ENCODE assay signal across 16 cellular contexts in the genomic region with DNA sequence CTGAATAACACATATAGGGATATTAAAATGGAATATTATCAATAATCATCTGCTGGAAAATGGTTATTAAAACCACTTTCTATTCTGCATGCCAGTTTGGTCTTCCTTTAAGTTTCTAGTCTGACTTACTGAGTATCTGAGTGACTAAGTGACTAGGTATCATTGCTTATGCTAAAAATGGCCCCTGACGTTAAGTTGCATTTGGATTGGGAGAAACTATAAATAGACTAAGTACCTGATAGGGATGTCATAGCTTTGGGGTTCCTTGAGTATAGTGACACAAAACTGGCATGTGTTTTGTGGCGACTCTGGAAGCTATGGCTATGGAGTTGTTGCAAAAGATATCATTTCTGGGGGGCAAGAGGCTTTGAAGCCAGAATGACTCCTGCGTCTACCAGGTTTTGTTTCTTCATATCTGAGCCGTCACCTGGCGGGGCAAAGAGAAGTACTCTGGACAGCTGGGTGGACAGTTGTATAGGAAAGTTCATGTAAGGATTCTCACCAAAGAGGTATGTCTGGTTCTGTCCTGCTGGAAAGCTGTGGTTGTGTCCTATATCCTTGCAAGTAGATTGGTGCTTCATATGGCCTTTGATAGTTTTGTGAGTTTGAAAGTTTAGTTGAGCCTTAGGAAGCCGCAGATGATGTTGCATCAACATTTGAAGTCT.
"Had no signal": no experiment of that assay in that cellular context is flagged by ENCODE, and none has a peak within 500 bp of the region (broad histone marks: within the 10 kb centered on the region; RNA-seq: fewer than 3 reads in every experiment).

No MANE protein-coding gene starts in this region.

- DNase-seq: activated CD4-positive, alpha-beta memory T cell treated with anti-CD3 and anti-CD28 coated beads for 36 hours; activated CD4-positive, alpha-beta T cell treated with anti-CD3 and anti-CD28 coated beads for 36 hours; foreskin melanocyte; immature natural killer cell; lower lobe of right lung; midbrain; nephron progenitor cell; occipital lobe; small intestine; stimulated activated CD4-positive, alpha-beta T cell treated with anti-CD3 and anti-CD28 coated beads, Interleukin-4, amount 100 ng/mL, for 24 hours; stomach; SW 1271 had no signal

- H3K4me3 Mint-ChIP-seq: activated CD4-positive, alpha-beta memory T cell treated with anti-CD3 and anti-CD28 coated beads for 36 hours; activated CD4-positive, alpha-beta T cell treated with anti-CD3 and anti-CD28 coated beads for 36 hours; activated naive CD8-positive, alpha-beta T cell; immature natural killer cell; nephron progenitor cell; stimulated activated effector memory CD8-positive, alpha-beta T cell treated with anti-CD3 and anti-CD28 coated beads, Interleukin-12 subunit alpha, Interleukin-12 subunit beta, amount 100 ng/mL, for 72 hours; type B pancreatic cell had no signal

- H3K9me3 ChIP-seq: lower lobe of right lung, stomach had no signal

- H3K27me3 ChIP-seq: stomach had no signal

- H3K27ac ChIP-seq: epithelial cell of prostate, lower lobe of right lung, stomach had no signal

- H3K4me3 ChIP-seq: lower lobe of right lung, stomach had no signal

- H3K9me3 Mint-ChIP-seq: activated CD4-positive, alpha-beta memory T cell treated with anti-CD3 and anti-CD28 coated beads for 36 hours; immature natural killer cell; nephron progenitor cell; stimulated activated effector memory CD8-positive, alpha-beta T cell treated with anti-CD3 and anti-CD28 coated beads, Interleukin-12 subunit alpha, Interleukin-12 subunit beta, amount 100 ng/mL, for 72 hours; type B pancreatic cell had no signal

- H3K27me3 Mint-ChIP-seq: activated CD4-positive, alpha-beta memory T cell treated with anti-CD3 and anti-CD28 coated beads for 36 hours; activated CD4-positive, alpha-beta T cell treated with anti-CD3 and anti-CD28 coated beads for 36 hours; activated naive CD8-positive, alpha-beta T cell; type B pancreatic cell had no signal

- H3K27ac Mint-ChIP-seq: activated CD4-positive, alpha-beta memory T cell treated with anti-CD3 and anti-CD28 coated beads for 36 hours; activated CD4-positive, alpha-beta T cell treated with anti-CD3 and anti-CD28 coated beads for 36 hours; activated naive CD8-positive, alpha-beta T cell; immature natural killer cell; nephron progenitor cell; stimulated activated effector memory CD8-positive, alpha-beta T cell treated with anti-CD3 and anti-CD28 coated beads, Interleukin-12 subunit alpha, Interleukin-12 subunit beta, amount 100 ng/mL, for 72 hours; type B pancreatic cell had no signal

- ATAC-seq: activated CD4-positive, alpha-beta T cell treated with anti-CD3 and anti-CD28 coated beads for 36 hours; lower lobe of right lung; stimulated activated effector memory CD8-positive, alpha-beta T cell treated with anti-CD3 and anti-CD28 coated beads, Interleukin-12 subunit alpha, Interleukin-12 subunit beta, amount 100 ng/mL, for 72 hours had no signal

- H3K4me1 Mint-ChIP-seq: immature natural killer cell; stimulated activated effector memory CD8-positive, alpha-beta T cell treated with anti-CD3 and anti-CD28 coated beads, Interleukin-12 subunit alpha, Interleukin-12 subunit beta, amount 100 ng/mL, for 72 hours had no signal
